1 cellular context compared by ENCODE assay signal in the genomic region with DNA sequence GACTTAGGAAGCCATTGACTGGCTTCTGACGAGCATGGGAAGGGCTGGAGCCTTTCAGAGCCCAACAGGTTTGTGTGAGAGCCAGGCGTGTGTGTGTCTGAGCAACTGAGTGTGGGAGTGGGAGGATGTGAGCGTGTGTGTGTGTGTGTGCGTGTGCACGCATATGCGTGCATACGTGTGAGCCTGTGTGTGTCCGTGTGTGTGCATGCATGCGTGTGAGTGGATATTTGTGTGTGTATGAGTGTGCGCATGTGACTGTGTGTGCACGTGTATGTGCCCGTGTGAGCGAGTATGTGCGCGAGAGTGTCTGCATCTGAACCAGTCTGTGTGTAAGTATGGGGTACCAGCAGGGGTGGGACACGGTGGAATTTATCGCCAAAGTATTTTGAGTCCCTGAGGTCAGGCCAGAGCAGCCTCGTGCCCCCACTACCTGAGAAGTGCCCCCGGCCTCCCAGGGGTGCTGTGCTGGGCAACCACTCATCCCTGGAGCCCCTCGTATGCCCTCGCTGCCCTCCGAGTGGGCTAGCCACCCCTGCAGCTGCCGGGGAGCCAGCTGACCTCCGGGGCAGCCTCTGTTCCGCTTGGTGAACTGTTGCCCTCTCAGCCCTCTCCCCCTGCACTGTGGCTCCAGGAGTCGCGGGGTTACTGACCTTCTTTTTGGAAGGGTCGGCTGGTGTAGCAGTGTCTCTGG.
TF ChIP-seq lines count a peak whose summit lies in the region.

No MANE protein-coding gene starts in this region.

TF ChIP-seq in GM23338, 12 proteins besides CTCF, POLR2A, EP300 and RAD21:
- TF ChIP-seq JUNB (IDR thresholded peaks at IDR 0.05; ENCODE audit: unreplicated experiment), result no peak
- TF ChIP-seq, protein P1, sequence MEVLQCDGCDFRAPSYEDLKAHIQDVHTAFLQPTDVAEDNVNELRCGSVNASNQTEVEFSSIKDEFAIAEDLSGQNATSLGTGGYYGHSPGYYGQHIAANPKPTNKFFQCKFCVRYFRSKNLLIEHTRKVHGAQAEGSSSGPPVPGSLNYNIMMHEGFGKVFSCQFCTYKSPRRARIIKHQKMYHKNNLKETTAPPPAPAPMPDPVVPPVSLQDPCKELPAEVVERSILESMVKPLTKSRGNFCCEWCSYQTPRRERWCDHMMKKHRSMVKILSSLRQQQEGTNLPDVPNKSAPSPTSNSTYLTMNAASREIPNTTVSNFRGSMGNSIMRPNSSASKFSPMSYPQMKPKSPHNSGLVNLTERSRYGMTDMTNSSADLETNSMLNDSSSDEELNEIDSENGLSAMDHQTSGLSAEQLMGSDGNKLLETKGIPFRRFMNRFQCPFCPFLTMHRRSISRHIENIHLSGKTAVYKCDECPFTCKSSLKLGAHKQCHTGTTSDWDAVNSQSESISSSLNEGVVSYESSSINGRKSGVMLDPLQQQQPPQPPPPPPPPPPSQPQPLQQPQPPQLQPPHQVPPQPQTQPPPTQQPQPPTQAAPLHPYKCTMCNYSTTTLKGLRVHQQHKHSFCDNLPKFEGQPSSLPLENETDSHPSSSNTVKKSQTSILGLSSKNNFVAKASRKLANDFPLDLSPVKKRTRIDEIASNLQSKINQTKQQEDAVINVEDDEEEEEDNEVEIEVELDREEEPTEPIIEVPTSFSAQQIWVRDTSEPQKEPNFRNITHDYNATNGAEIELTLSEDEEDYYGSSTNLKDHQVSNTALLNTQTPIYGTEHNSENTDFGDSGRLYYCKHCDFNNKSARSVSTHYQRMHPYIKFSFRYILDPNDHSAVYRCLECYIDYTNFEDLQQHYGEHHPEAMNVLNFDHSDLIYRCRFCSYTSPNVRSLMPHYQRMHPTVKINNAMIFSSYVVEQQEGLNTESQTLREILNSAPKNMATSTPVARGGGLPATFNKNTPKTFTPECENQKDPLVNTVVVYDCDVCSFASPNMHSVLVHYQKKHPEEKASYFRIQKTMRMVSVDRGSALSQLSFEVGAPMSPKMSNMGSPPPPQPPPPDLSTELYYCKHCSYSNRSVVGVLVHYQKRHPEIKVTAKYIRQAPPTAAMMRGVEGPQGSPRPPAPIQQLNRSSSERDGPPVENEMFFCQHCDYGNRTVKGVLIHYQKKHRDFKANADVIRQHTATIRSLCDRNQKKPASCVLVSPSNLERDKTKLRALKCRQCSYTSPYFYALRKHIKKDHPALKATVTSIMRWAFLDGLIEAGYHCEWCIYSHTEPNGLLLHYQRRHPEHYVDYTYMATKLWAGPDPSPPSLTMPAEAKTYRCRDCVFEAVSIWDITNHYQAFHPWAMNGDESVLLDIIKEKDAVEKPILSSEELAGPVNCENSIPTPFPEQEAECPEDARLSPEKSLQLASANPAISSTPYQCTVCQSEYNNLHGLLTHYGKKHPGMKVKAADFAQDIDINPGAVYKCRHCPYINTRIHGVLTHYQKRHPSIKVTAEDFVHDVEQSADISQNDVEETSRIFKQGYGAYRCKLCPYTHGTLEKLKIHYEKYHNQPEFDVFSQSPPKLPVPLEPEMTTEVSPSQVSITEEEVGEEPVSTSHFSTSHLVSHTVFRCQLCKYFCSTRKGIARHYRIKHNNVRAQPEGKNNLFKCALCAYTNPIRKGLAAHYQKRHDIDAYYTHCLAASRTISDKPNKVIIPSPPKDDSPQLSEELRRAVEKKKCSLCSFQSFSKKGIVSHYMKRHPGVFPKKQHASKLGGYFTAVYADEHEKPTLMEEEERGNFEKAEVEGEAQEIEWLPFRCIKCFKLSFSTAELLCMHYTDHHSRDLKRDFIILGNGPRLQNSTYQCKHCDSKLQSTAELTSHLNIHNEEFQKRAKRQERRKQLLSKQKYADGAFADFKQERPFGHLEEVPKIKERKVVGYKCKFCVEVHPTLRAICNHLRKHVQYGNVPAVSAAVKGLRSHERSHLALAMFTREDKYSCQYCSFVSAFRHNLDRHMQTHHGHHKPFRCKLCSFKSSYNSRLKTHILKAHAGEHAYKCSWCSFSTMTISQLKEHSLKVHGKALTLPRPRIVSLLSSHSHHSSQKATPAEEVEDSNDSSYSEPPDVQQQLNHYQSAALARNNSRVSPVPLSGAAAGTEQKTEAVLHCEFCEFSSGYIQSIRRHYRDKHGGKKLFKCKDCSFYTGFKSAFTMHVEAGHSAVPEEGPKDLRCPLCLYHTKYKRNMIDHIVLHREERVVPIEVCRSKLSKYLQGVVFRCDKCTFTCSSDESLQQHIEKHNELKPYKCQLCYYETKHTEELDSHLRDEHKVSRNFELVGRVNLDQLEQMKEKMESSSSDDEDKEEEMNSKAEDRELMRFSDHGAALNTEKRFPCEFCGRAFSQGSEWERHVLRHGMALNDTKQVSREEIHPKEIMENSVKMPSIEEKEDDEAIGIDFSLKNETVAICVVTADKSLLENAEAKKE (CRISPR knock-in tag; IDR thresholded peaks at IDR 0.05), result no peak
- TF ChIP-seq ZNF331 (CRISPR knock-in tag; IDR thresholded peaks at IDR 0.05; ENCODE audit: low read depth), result no peak
- no peak for TF ChIP-seq CREB1 (CRISPR knock-in tag; IDR thresholded peaks at IDR 0.05; ENCODE audit: low read depth)
- TF ChIP-seq, protein P2, sequence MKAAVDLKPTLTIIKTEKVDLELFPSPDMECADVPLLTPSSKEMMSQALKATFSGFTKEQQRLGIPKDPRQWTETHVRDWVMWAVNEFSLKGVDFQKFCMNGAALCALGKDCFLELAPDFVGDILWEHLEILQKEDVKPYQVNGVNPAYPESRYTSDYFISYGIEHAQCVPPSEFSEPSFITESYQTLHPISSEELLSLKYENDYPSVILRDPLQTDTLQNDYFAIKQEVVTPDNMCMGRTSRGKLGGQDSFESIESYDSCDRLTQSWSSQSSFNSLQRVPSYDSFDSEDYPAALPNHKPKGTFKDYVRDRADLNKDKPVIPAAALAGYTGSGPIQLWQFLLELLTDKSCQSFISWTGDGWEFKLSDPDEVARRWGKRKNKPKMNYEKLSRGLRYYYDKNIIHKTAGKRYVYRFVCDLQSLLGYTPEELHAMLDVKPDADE (IDR thresholded peaks at IDR 0.05), result no peak
- TF ChIP-seq STAT1 (IDR thresholded peaks at IDR 0.05; ENCODE audit: unreplicated experiment), result no peak
- no peak for TF ChIP-seq NANOG (IDR thresholded peaks at IDR 0.05; ENCODE audit: borderline replicate concordance)
- no peak for TF ChIP-seq POLR2AphosphoS5 (IDR thresholded peaks at IDR 0.05; ENCODE audit: low read depth)
- no peak for TF ChIP-seq EZH2 (IDR thresholded peaks at IDR 0.05; ENCODE audit: low read depth, unreplicated experiment)
- no peak for TF ChIP-seq ZNF114 (CRISPR knock-in tag; IDR thresholded peaks at IDR 0.05)
- no peak for TF ChIP-seq EZH2phosphoT487 (IDR thresholded peaks at IDR 0.05; ENCODE audit: unreplicated experiment)
- TF ChIP-seq, protein P3, sequence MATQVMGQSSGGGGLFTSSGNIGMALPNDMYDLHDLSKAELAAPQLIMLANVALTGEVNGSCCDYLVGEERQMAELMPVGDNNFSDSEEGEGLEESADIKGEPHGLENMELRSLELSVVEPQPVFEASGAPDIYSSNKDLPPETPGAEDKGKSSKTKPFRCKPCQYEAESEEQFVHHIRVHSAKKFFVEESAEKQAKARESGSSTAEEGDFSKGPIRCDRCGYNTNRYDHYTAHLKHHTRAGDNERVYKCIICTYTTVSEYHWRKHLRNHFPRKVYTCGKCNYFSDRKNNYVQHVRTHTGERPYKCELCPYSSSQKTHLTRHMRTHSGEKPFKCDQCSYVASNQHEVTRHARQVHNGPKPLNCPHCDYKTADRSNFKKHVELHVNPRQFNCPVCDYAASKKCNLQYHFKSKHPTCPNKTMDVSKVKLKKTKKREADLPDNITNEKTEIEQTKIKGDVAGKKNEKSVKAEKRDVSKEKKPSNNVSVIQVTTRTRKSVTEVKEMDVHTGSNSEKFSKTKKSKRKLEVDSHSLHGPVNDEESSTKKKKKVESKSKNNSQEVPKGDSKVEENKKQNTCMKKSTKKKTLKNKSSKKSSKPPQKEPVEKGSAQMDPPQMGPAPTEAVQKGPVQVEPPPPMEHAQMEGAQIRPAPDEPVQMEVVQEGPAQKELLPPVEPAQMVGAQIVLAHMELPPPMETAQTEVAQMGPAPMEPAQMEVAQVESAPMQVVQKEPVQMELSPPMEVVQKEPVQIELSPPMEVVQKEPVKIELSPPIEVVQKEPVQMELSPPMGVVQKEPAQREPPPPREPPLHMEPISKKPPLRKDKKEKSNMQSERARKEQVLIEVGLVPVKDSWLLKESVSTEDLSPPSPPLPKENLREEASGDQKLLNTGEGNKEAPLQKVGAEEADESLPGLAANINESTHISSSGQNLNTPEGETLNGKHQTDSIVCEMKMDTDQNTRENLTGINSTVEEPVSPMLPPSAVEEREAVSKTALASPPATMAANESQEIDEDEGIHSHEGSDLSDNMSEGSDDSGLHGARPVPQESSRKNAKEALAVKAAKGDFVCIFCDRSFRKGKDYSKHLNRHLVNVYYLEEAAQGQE (IDR thresholded peaks at IDR 0.05; ENCODE audit: unreplicated experiment), result no peak
TF ChIP-seq in GM23338: peak in this region for 0.
